In genomic region chr19:41990615-41991014, GRCh38 we compare ENCODE assay signal across 20 cellular contexts.
"Had no signal": no experiment of that assay in that cellular context is flagged by ENCODE, and none has a peak within 500 bp of the region (broad histone marks: within the 10 kb centered on the region; RNA-seq: fewer than 3 reads in every experiment).

No MANE protein-coding gene starts in this region.

- H3K36me3 ChIP-seq: SJCRH30 had no signal

- H3K27ac ChIP-seq: HL-60, KMS-11, SJCRH30 had no signal

- H3K4me3 ChIP-seq: K562, SJCRH30 had no signal

- H3K9me3 ChIP-seq: SJCRH30 had no signal

- ATAC-seq: K562, SK-N-SH treated with all-trans-retinoic acid at 6 μM for 48 hours had no signal

- H3K4me2 ChIP-seq: KMS-11 had no signal

- H3K9ac ChIP-seq: KMS-11 had no signal

- DNase-seq: Kasumi-1, MM.1S, NCI-H1105, NCI-H1417, NCI-H1436 treated with DMSO at 0.1 percent for 48 hours, NCI-H1694, NCI-H187 treated with DMSO at 0.1 percent for 48 hours, NCI-H2029 treated with DMSO at 0.1 percent for 48 hours, NCI-H2171 treated with DMSO at 0.1 percent for 48 hours, NCI-H2227 treated with DMSO at 0.1 percent for 48 hours, NCI-H524 treated with DMSO at 0.1 percent for 48 hours, NCI-H69, NCI-H774, RPMI8226, SHP77 treated with DMSO at 0.1 percent for 48 hours, SJCRH30 had no signal

- H3K27me3 ChIP-seq: SJCRH30 had no signal
